Comparison of ENCODE assay signal across 21 cellular contexts in genomic region chr4:48974979-48975640, GRCh38. TPM values are rescaled to one million over a fixed set of nuclear protein-coding genes. Genes with fewer than 3 reads are reported as not detected.
DNase-seq lines count a peak whose midpoint lies in the region.
"Had no signal": no experiment of that assay in that cellular context is flagged by ENCODE, and none has a peak within 500 bp of the region (broad histone marks: within the 10 kb centered on the region; RNA-seq: fewer than 3 reads in every experiment).

No MANE protein-coding gene starts in this region.

- no peak overlapping the region for H3K27ac ChIP-seq in CD4-positive, alpha-beta memory T cell (ENCODE audit: low read depth, low read length)
- H3K27ac ChIP-seq: 22Rv1, RWPE1, SJSA1 had no signal

- POLR2A ChIA-PET in CD4-positive, alpha-beta memory T cell (lab: Charles Lee; ENCODE audit: partially characterized antibody) = no interaction called here

- intact Hi-C loops in CD4-positive, alpha-beta memory T cell (cut with micrococcal nuclease) = no loop called here

- no peak overlapping the region for H3K4me3 ChIP-seq in CD4-positive, alpha-beta memory T cell (ENCODE audit: low read length in 2 of 2)
- H3K4me3 ChIP-seq: GM23338, SJSA1 had no signal

- no peak overlapping the region for H3K27ac Mint-ChIP-seq in CD4-positive, alpha-beta memory T cell
- H3K27ac Mint-ChIP-seq: GM23338 had no signal

- no peaks in the 10 kb centered on the region for H3K4me1 Mint-ChIP-seq in CD4-positive, alpha-beta memory T cell
- H3K4me1 Mint-ChIP-seq: CD8-positive, alpha-beta memory T cell; GM23338 had no signal

- CTCF ChIA-PET in CD4-positive, alpha-beta memory T cell (lab: Charles Lee; ENCODE audit: partially characterized antibody) = no interaction called here

- H3K27me3 ChIP-seq in CD4-positive, alpha-beta memory T cell (ENCODE audit: insufficient read depth, low read length) = no peaks in the 10 kb centered on the region
- H3K27me3 ChIP-seq: SJSA1 had no signal

- peak; percentile 49 for DNase-seq in DMS 273 (lab: John Stamatoyannopoulos, UW; ENCODE audit: unreplicated experiment)
- no peak for DNase-seq in DMS 273 treated with DMSO at 0.1 percent for 48 hours (lab: John Stamatoyannopoulos, UW)
- peak; percentile 76 for DNase-seq in NCI-H446 treated with DMSO at 0.1 percent for 48 hours (lab: John Stamatoyannopoulos, UW)
- DNase-seq in globus pallidus (ENCODE audit: low spot score) = peak; percentile 55
- DNase-seq in pons (ENCODE audit: low spot score) = peak; percentile 80
- no peak for DNase-seq in GOT3 (lab: John Stamatoyannopoulos, UW)
- DNase-seq in CD4-positive, alpha-beta memory T cell = no peak
- DNase-seq in hepatic stellate cell (ENCODE audit: low spot score) = no peak
- DNase-seq: CD8-positive, alpha-beta memory T cell; KG1; NCI-H1048; NCI-H1436 treated with DMSO at 0.1 percent for 48 hours; NCI-H2081; NCI-H524; OCI-M1 had no signal

- no peaks in the 10 kb centered on the region for H3K36me3 Mint-ChIP-seq in CD4-positive, alpha-beta memory T cell
- H3K36me3 Mint-ChIP-seq: CD8-positive, alpha-beta memory T cell had no signal

- H3K4me3 Mint-ChIP-seq in CD4-positive, alpha-beta memory T cell = no peak overlapping the region
- H3K4me3 Mint-ChIP-seq: CD8-positive, alpha-beta memory T cell; GM23338 had no signal

- H3K9me3 Mint-ChIP-seq in CD4-positive, alpha-beta memory T cell = peaks cover 0 to 2% (median 0%) of the 10 kb centered on the region in 8 donors
- H3K9me3 Mint-ChIP-seq: CD8-positive, alpha-beta memory T cell had no signal

- no peaks in the 10 kb centered on the region for H3K4me1 ChIP-seq in CD4-positive, alpha-beta memory T cell (ENCODE audit: insufficient read depth, low read length)
- H3K4me1 ChIP-seq: SJSA1 had no signal

- H3K9me3 ChIP-seq in CD4-positive, alpha-beta memory T cell (ENCODE audit: control insufficient read depth in 1 of 2, low read length in 2 of 2) = no peaks in the 10 kb centered on the region
- H3K9me3 ChIP-seq: SJSA1 had no signal

- H3K27me3 Mint-ChIP-seq in CD4-positive, alpha-beta memory T cell = peaks cover 16 to 26% of the 10 kb centered on the region in 2 donors

- H3K36me3 ChIP-seq in CD4-positive, alpha-beta memory T cell (ENCODE audit: insufficient read depth, low read length) = no peaks in the 10 kb centered on the region
- H3K36me3 ChIP-seq: SJSA1 had no signal

RNA-seq across cellular contexts. Expression of gene CWH43, which starts 11.0 kb away (rescaled TPM):
- not detected for total RNA-seq in CD4-positive, alpha-beta memory T cell
- polyA plus RNA-seq in CD4-positive, alpha-beta memory T cell = not detected
- total RNA-seq: CD8-positive, alpha-beta memory T cell; Daoy; GM23338; SJSA1 had no signal
- polyA plus RNA-seq: BJ; CD8-positive, alpha-beta memory T cell; GM23338 had no signal

Comparison
In these comparisons a context has a peak if more than half of its experiments do, and no peak if none do; other contexts are left out.
1. DNase-seq: peak in DMS 273 (single experiment), NCI-H446 treated with DMSO at 0.1 percent for 48 hours (single experiment), globus pallidus (single experiment) and pons (single experiment); none in DMS 273 treated with DMSO at 0.1 percent for 48 hours (single experiment), GOT3 (single experiment), CD4-positive, alpha-beta memory T cell (0 of 5) and hepatic stellate cell (single experiment).